ENCODE assay signal across 1 cellular context in genomic region chr19:54108496-54108895, GRCh38.
TF ChIP-seq lines count a peak whose summit lies in the region.

No MANE protein-coding gene starts in this region.

TF ChIP-seq in K562, 482 proteins besides CTCF, POLR2A, EP300 and RAD21:
- TF ChIP-seq MAFF (IDR thresholded peaks at IDR 0.05; ENCODE audit: low read length) (0 out of 2 replicates have a peak, but pooled peaks have one; percentile 23), ZNF316 (IDR thresholded peaks at IDR 0.05) (peak; percentile 50; the same call in 1 of the 2 replicates), HCFC1 (IDR thresholded peaks at IDR 0.05; ENCODE audit: low read depth, low read length) (no peak), ZNF584 (CRISPR knock-in tag; IDR thresholded peaks at IDR 0.05; ENCODE audit: low read depth) (no peak), TOE1 (IDR thresholded peaks at IDR 0.05; ENCODE audit: borderline replicate concordance) (no peak), TOE1 (CRISPR knock-in tag; IDR thresholded peaks at IDR 0.05; ENCODE audit: borderline replicate concordance, low read depth) (no peak), ZNF830 (CRISPR knock-in tag; IDR thresholded peaks at IDR 0.05) (no peak)
